In genomic region chr12:123983822-123984485, GRCh38 we compare ENCODE assay signal across 8 cellular contexts. TPM values are rescaled to one million over a fixed set of nuclear protein-coding genes. Genes with fewer than 3 reads are reported as not detected.
DNase-seq lines count a peak whose midpoint lies in the region; ATAC-seq and TF ChIP-seq lines count a peak whose summit lies in the region.

No MANE protein-coding gene starts in this region.

- peak; percentile 63 to 78 for ATAC-seq in natural killer cell treated with Interleukin-12 subunit alpha and Interleukin-12 subunit beta and Interleukin-15 and Interleukin-18, amount 100 ng/mL, for 72 hours
- ATAC-seq in HG02798 (IDR thresholded peaks at IDR 0.05; ENCODE audit: poor library complexity, unreplicated experiment) (no peak), HG03342 (IDR thresholded peaks at IDR 0.05; ENCODE audit: unreplicated experiment) (no peak)

- no peak for DNase-seq in CD14-positive monocyte (ENCODE audit: low spot score)
- DNase-seq in H4 (ENCODE audit: low spot score) = peak; percentile 53
- peak; percentile 21 for DNase-seq in NCI-H774 (lab: John Stamatoyannopoulos, UW)
- peak; percentile 12 to 31 for DNase-seq in activated CD8-positive, alpha-beta memory T cell treated with anti-CD3 and anti-CD28 coated beads for 4 hours (ENCODE audit: low read depth in 2 of 2)
- no peak for DNase-seq in esophagus muscularis mucosa (ENCODE audit: extremely low spot score)
- DNase-seq in natural killer cell treated with Interleukin-12 subunit alpha and Interleukin-12 subunit beta and Interleukin-15 and Interleukin-18, amount 100 ng/mL, for 72 hours (ENCODE audit: low spot score) = no peak

- peaks cover 11 to 15% (median 13%) of the 10 kb centered on the region in 4 donors for H3K4me1 ChIP-seq in esophagus muscularis mucosa

- no peak for TF ChIP-seq EP300 in esophagus muscularis mucosa (IDR thresholded peaks at IDR 0.05)

- H3K9me3 ChIP-seq in esophagus muscularis mucosa = no peaks in the 10 kb centered on the region

- H3K4me3 Mint-ChIP-seq in CD14-positive monocyte = no peak overlapping the region
- H3K4me3 Mint-ChIP-seq in natural killer cell treated with Interleukin-12 subunit alpha and Interleukin-12 subunit beta and Interleukin-15 and Interleukin-18, amount 100 ng/mL, for 72 hours = no peak overlapping the region

- H3K36me3 Mint-ChIP-seq in CD14-positive monocyte = peaks cover 18 to 33% of the 10 kb centered on the region in 2 donors
- H3K36me3 Mint-ChIP-seq in natural killer cell treated with Interleukin-12 subunit alpha and Interleukin-12 subunit beta and Interleukin-15 and Interleukin-18, amount 100 ng/mL, for 72 hours = peaks cover 11% of the 10 kb centered on the region

- H3K27me3 Mint-ChIP-seq in CD14-positive monocyte (ENCODE audit: low read depth in 3 of 3) = peaks cover 0 to 6% (median 0%) of the 10 kb centered on the region in 3 donors
- H3K27me3 Mint-ChIP-seq in natural killer cell treated with Interleukin-12 subunit alpha and Interleukin-12 subunit beta and Interleukin-15 and Interleukin-18, amount 100 ng/mL, for 72 hours = no peaks in the 10 kb centered on the region

- intact Hi-C loops in CD14-positive monocyte (cut with micrococcal nuclease) = loop anchor here (2.0 to 5.0 kb wide), 2 partner anchors 77 to 81 kb away; no protein-coding TSS in a partner anchor
- intact Hi-C loops in esophagus muscularis mucosa (cut with DNase I) = loop anchor here (5.0 kb wide), 1 partner anchor 77 kb away; no protein-coding TSS in a partner anchor

- peak overlapping the region in 1 of 4 donors; percentile 6 for H3K27ac ChIP-seq in esophagus muscularis mucosa (replicated peaks in 1 of 4)

- no peak overlapping the region for H3K4me3 ChIP-seq in esophagus muscularis mucosa

- peaks cover 0 to 23% (median 7%) of the 10 kb centered on the region in 4 donors for H3K36me3 ChIP-seq in esophagus muscularis mucosa

- H3K27me3 ChIP-seq in esophagus muscularis mucosa = no peaks in the 10 kb centered on the region

- no peaks in the 10 kb centered on the region for H3K9me3 Mint-ChIP-seq in CD14-positive monocyte
- no peaks in the 10 kb centered on the region for H3K9me3 Mint-ChIP-seq in natural killer cell treated with Interleukin-12 subunit alpha and Interleukin-12 subunit beta and Interleukin-15 and Interleukin-18, amount 100 ng/mL, for 72 hours

- peak; percentile 64 for TF ChIP-seq CTCF in CD14-positive monocyte (IDR thresholded peaks at IDR 0.05)
- peak; percentile 37 to 67 (median 59) for TF ChIP-seq CTCF in esophagus muscularis mucosa (IDR thresholded peaks at IDR 0.05)

- peaks cover 9% of the 10 kb centered on the region for H3K4me1 Mint-ChIP-seq in CD14-positive monocyte
- peaks cover 17 to 30% of the 10 kb centered on the region in 2 donors for H3K4me1 Mint-ChIP-seq in natural killer cell treated with Interleukin-12 subunit alpha and Interleukin-12 subunit beta and Interleukin-15 and Interleukin-18, amount 100 ng/mL, for 72 hours (ENCODE audit: low read depth in 2 of 2)

- no peak for TF ChIP-seq POLR2A in esophagus muscularis mucosa (IDR thresholded peaks at IDR 0.05; ENCODE audit: low read depth)

- WGBS in esophagus muscularis mucosa = 76% methylated on average over 6 of the region's 7 CpGs

- peak overlapping the region in 2 of 7 donors; percentile 1 to 3 for H3K27ac Mint-ChIP-seq in CD14-positive monocyte
- no peak overlapping the region for H3K27ac Mint-ChIP-seq in natural killer cell treated with Interleukin-12 subunit alpha and Interleukin-12 subunit beta and Interleukin-15 and Interleukin-18, amount 100 ng/mL, for 72 hours

RNA-seq across cellular contexts. Expression of gene ZNF664, which starts 10.9 kb away (rescaled TPM):
- 1 to 10 TPM; 1.5 to 2.7 TPM for polyA plus RNA-seq in CD14-positive monocyte
- total RNA-seq in H4 (2014; rRNA removed; shearing (Covaris generic)) = 41.6 and 48.6 TPM in 2 replicates
- total RNA-seq in esophagus muscularis mucosa = 10 to 100 TPM; 58.5 to 76.4 (median 70.3) TPM
- 10 to 100 TPM; 41.0 to 45.5 TPM for total RNA-seq in natural killer cell treated with Interleukin-12 subunit alpha and Interleukin-12 subunit beta and Interleukin-15 and Interleukin-18, amount 100 ng/mL, for 72 hours

RNA-seq across cellular contexts. Expression of gene CCDC92, which starts 11.3 kb away (rescaled TPM):
- polyA plus RNA-seq in CD14-positive monocyte = 1 to 10 TPM; 4.4 to 5.5 TPM
- 8.3 and 10.2 TPM in 2 replicates for total RNA-seq in H4 (2014; rRNA removed; shearing (Covaris generic))
- total RNA-seq in esophagus muscularis mucosa = 10 to 100 TPM; 42.2 to 66.3 (median 54.1) TPM
- total RNA-seq in natural killer cell treated with Interleukin-12 subunit alpha and Interleukin-12 subunit beta and Interleukin-15 and Interleukin-18, amount 100 ng/mL, for 72 hours = 10 to 100 TPM; 12.9 to 16.2 TPM

Comparison
In these comparisons a context has a peak if more than half of its experiments do, and no peak if none do; other contexts are left out.
1. DNase-seq: peak in H4 (single experiment), NCI-H774 (single experiment) and activated CD8-positive, alpha-beta memory T cell treated with anti-CD3 and anti-CD28 coated beads for 4 hours (2 of 2); none in CD14-positive monocyte (single experiment), esophagus muscularis mucosa (single experiment) and natural killer cell treated with Interleukin-12 subunit alpha and Interleukin-12 subunit beta and Interleukin-15 and Interleukin-18, amount 100 ng/mL, for 72 hours (single experiment).
2. ATAC-seq: peak in natural killer cell treated with Interleukin-12 subunit alpha and Interleukin-12 subunit beta and Interleukin-15 and Interleukin-18, amount 100 ng/mL, for 72 hours (2 of 2); none in HG02798 (single experiment) and HG03342 (single experiment).